In genomic region chr11:117226388-117227385, GRCh38 we compare ENCODE assay signal across 9 cellular contexts. TPM values are rescaled to one million over a fixed set of nuclear protein-coding genes. Genes with fewer than 3 reads are reported as not detected.
DNase-seq lines count a peak whose midpoint lies in the region; ATAC-seq and TF ChIP-seq lines count a peak whose summit lies in the region.
"Had no signal": no experiment of that assay in that cellular context is flagged by ENCODE, and none has a peak within 500 bp of the region (broad histone marks: within the 10 kb centered on the region; RNA-seq: fewer than 3 reads in every experiment).

No MANE protein-coding gene starts in this region.

- H3K36me3 Mint-ChIP-seq in endothelial cell (ENCODE audit: low read depth, unreplicated experiment) = peaks cover 8% of the 10 kb centered on the region
- peaks cover 9% of the 10 kb centered on the region for H3K36me3 Mint-ChIP-seq in type B pancreatic cell

- DNase-seq in activated CD4-positive, CD25-positive, alpha-beta regulatory T cell (lab: John Stamatoyannopoulos, UW) = no peak
- peak; percentile 55 for DNase-seq in NCI-H345 treated with DMSO at 0.1 percent for 48 hours (lab: John Stamatoyannopoulos, UW; ENCODE audit: unreplicated experiment)
- DNase-seq in endothelial cell (ENCODE audit: low spot score) = peak; percentile 26
- DNase-seq in mesenteric fat pad (ENCODE audit: low spot score) = peak; percentile 84
- DNase-seq in type B pancreatic cell (ENCODE audit: extremely low spot score, unreplicated experiment) = no peak

- H3K27ac Mint-ChIP-seq in endothelial cell (ENCODE audit: unreplicated experiment) (no peak overlapping the region), type B pancreatic cell (peak overlapping the region; percentile 59)

- no peaks in the 10 kb centered on the region for H3K9me3 Mint-ChIP-seq in endothelial cell (ENCODE audit: unreplicated experiment)
- H3K9me3 Mint-ChIP-seq in type B pancreatic cell = no peaks in the 10 kb centered on the region

- no peak overlapping the region for H3K4me3 ChIP-seq in WI38 (ENCODE audit: low read depth, low read length)
- H3K4me3 ChIP-seq: BLaER1 had no signal

- H3K4me1 Mint-ChIP-seq in endothelial cell (ENCODE audit: unreplicated experiment) = peaks cover 26% of the 10 kb centered on the region
- peaks cover 30% of the 10 kb centered on the region for H3K4me1 Mint-ChIP-seq in type B pancreatic cell (ENCODE audit: unreplicated experiment)

- peak; percentile 64 for TF ChIP-seq CTCF in WI38 (IDR thresholded peaks at IDR 0.05; ENCODE audit: low read depth, low read length)
- peak; percentile 68 for TF ChIP-seq CTCF in endothelial cell (IDR thresholded peaks at IDR 0.05; ENCODE audit: unreplicated experiment)
- TF ChIP-seq CTCF in type B pancreatic cell (conservative IDR thresholded peaks at IDR 0.05) = peak; percentile 94

- H3K27me3 Mint-ChIP-seq in endothelial cell (ENCODE audit: unreplicated experiment) (peaks cover 8% of the 10 kb centered on the region), type B pancreatic cell (no peaks in the 10 kb centered on the region)

- peak; percentile 50 to 51 for ATAC-seq in activated CD4-positive, CD25-positive, alpha-beta regulatory T cell treated with anti-CD3 and anti-CD28 coated beads, Interleukin-2, amount 50 U/mL, for 24 hours
- peak; percentile 44 for ATAC-seq in HG03432 (IDR thresholded peaks at IDR 0.05; ENCODE audit: unreplicated experiment)

- H3K4me3 Mint-ChIP-seq in endothelial cell (ENCODE audit: unreplicated experiment) (no peak overlapping the region), type B pancreatic cell (peak overlapping the region; percentile 53)

RNA-seq across cellular contexts. Expression of gene PCSK7, which starts 5.2 kb away (rescaled TPM):
- total RNA-seq in endothelial cell (ENCODE audit: unreplicated experiment) (93.6 TPM), mesenteric fat pad (68.1 TPM), type B pancreatic cell (ENCODE audit: low replicate concordance) (54.6 and 61.1 TPM in 2 replicates)

RNA-seq across cellular contexts. Expression of gene RNF214, which starts 5.8 kb away (rescaled TPM):
- total RNA-seq in endothelial cell (ENCODE audit: unreplicated experiment) (37.1 TPM), mesenteric fat pad (21.9 TPM), type B pancreatic cell (ENCODE audit: low replicate concordance) (29.0 and 34.7 TPM in 2 replicates)

RNA-seq across cellular contexts. Expression of gene TAGLN, which starts 27.5 kb away (rescaled TPM):
- 25.4 TPM for total RNA-seq in endothelial cell (ENCODE audit: unreplicated experiment)
- total RNA-seq in mesenteric fat pad = 923 TPM
- 97.9 and 106 TPM in 2 replicates for total RNA-seq in type B pancreatic cell (ENCODE audit: low replicate concordance)

RNA-seq across cellular contexts. Expression of gene SIDT2, which starts 48.1 kb away (rescaled TPM):
- total RNA-seq in endothelial cell (ENCODE audit: unreplicated experiment) = 41.3 TPM
- total RNA-seq in mesenteric fat pad = 226 TPM
- total RNA-seq in type B pancreatic cell (ENCODE audit: low replicate concordance) = 53.1 and 62.0 TPM in 2 replicates

Comparison
In these comparisons a context has a peak if more than half of its experiments do, and no peak if none do; other contexts are left out.
1. DNase-seq: peak in NCI-H345 treated with DMSO at 0.1 percent for 48 hours (single experiment), endothelial cell (single experiment) and mesenteric fat pad (single experiment); none in activated CD4-positive, CD25-positive, alpha-beta regulatory T cell (0 of 4) and type B pancreatic cell (single experiment).
2. Peak in every context shown above with its lines, with median percentiles within 50 percentile points of each other: CTCF ChIP-seq.